Comparison of ENCODE assay signal across 8 cellular contexts in genomic region chr3:58167431-58168351, GRCh38. TPM values are rescaled to one million over a fixed set of nuclear protein-coding genes. Genes with fewer than 3 reads are reported as not detected.
DNase-seq lines count a peak whose midpoint lies in the region; ATAC-seq and TF ChIP-seq lines count a peak whose summit lies in the region.

No MANE protein-coding gene starts in this region.

- TF ChIP-seq CTCF in mesothelial cell of epicardium (IDR thresholded peaks at IDR 0.05; ENCODE audit: unreplicated experiment), result peak; percentile 76

- no peak overlapping the region for H3K4me3 Mint-ChIP-seq in mesothelial cell of epicardium

- H3K27ac Mint-ChIP-seq in mesothelial cell of epicardium, result peak overlapping the region; percentile 44

- H3K4me1 Mint-ChIP-seq in mesothelial cell of epicardium, result peaks cover 29% of the 10 kb centered on the region

- H3K36me3 Mint-ChIP-seq in mesothelial cell of epicardium, result peaks cover 27% of the 10 kb centered on the region

- ATAC-seq in GM18870 (IDR thresholded peaks at IDR 0.05; ENCODE audit: unreplicated experiment) (peak; percentile 69), GM19395 (IDR thresholded peaks at IDR 0.05; ENCODE audit: unreplicated experiment) (no peak)

- no peaks in the 10 kb centered on the region for H3K9me3 Mint-ChIP-seq in mesothelial cell of epicardium

- peak; percentile 86 for DNase-seq in AG08396 (ENCODE audit: low spot score)
- peak; percentile 58 for DNase-seq in LHCN-M2 (ENCODE audit: low read depth)
- DNase-seq in activated CD4-positive, alpha-beta T cell treated with anti-CD3 and anti-CD28 coated beads, Interleukin-2, amount 50 U/mL, for 24 hours (ENCODE audit: low read depth in 1 of 2, low spot score in 1 of 2), result peak; percentile 21 to 39
- peak; percentile 15 for DNase-seq in effector CD8-positive, alpha-beta T cell (lab: John Stamatoyannopoulos, UW)
- peak in 1 of 2 experiments; percentile 73 for DNase-seq in mesothelial cell of epicardium (ENCODE audit: low spot score in 2 of 2, unreplicated experiment in 2 of 2)
- DNase-seq in stimulated activated CD8-positive, alpha-beta memory T cell treated with anti-CD3 and anti-CD28 coated beads, Interleukin-7, amount 100 ng/mL, for 24 hours (ENCODE audit: low read depth), result peak; percentile 38

- no peaks in the 10 kb centered on the region for H3K27me3 Mint-ChIP-seq in mesothelial cell of epicardium (ENCODE audit: low read depth)

RNA-seq across cellular contexts. Expression of gene DNASE1L3, which starts 43.1 kb away (rescaled TPM):
- not detected in 2 replicates for total RNA-seq in LHCN-M2 (2014; rRNA removed)
- polyA plus RNA-seq in LHCN-M2 (2012), result not detected
- 0.22 to 0.72 TPM (median 0.53 TPM) in 3 replicates for total RNA-seq in mesothelial cell of epicardium
